2 cellular contexts compared by ENCODE assay signal in the genomic region with DNA sequence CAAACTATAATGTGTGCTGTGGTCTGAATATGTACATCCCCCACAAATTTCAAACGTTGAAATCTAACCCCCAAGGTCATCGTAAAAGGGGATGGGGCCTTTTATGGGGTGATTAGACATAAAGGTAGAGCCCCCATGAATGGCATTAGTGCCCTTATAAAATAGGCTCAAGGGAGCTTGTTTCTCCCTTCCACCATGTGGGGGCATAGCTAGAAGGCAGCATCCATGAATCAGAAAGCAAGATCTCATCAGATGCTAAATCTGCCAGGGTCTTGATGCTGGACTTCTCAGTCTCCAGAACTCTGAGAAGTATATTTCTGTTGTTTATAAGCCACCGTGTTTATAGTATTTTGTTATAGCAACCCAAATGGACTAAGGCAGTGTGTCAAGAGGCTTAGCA.
TF ChIP-seq lines count a peak whose summit lies in the region.

No MANE protein-coding gene starts in this region.

TF ChIP-seq in SK-N-SH treated with all-trans-retinoic acid at 6 μM for 48 hours, 23 proteins besides CTCF, POLR2A, EP300 and RAD21 (continued from another document):
- TF ChIP-seq, protein P1, sequence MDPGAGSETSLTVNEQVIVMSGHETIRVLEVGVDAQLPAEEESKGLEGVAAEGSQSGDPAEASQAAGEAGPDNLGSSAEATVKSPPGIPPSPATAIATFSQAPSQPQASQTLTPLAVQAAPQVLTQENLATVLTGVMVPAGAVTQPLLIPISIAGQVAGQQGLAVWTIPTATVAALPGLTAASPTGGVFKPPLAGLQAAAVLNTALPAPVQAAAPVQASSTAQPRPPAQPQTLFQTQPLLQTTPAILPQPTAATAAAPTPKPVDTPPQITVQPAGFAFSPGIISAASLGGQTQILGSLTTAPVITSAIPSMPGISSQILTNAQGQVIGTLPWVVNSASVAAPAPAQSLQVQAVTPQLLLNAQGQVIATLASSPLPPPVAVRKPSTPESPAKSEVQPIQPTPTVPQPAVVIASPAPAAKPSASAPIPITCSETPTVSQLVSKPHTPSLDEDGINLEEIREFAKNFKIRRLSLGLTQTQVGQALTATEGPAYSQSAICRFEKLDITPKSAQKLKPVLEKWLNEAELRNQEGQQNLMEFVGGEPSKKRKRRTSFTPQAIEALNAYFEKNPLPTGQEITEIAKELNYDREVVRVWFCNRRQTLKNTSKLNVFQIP (CRISPR knock-in tag; IDR thresholded peaks at IDR 0.05; ENCODE audit: borderline replicate concordance, low read depth): no peak
- no peak for TF ChIP-seq GLIS3 (CRISPR knock-in tag; IDR thresholded peaks at IDR 0.05)
- no peak for TF ChIP-seq TCF4 (CRISPR knock-in tag; IDR thresholded peaks at IDR 0.05; ENCODE audit: borderline replicate concordance)
- TF ChIP-seq, protein P2, sequence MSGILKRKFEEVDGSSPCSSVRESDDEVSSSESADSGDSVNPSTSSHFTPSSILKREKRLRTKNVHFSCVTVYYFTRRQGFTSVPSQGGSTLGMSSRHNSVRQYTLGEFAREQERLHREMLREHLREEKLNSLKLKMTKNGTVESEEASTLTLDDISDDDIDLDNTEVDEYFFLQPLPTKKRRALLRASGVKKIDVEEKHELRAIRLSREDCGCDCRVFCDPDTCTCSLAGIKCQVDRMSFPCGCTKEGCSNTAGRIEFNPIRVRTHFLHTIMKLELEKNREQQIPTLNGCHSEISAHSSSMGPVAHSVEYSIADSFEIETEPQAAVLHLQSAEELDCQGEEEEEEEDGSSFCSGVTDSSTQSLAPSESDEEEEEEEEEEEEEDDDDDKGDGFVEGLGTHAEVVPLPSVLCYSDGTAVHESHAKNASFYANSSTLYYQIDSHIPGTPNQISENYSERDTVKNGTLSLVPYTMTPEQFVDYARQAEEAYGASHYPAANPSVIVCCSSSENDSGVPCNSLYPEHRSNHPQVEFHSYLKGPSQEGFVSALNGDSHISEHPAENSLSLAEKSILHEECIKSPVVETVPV (CRISPR knock-in tag; IDR thresholded peaks at IDR 0.05): no peak
- no peak for TF ChIP-seq ZNF565 (CRISPR knock-in tag; conservative IDR thresholded peaks at IDR 0.05; ENCODE audit: low read depth)
- TF ChIP-seq ZFP3 (CRISPR knock-in tag; IDR thresholded peaks at IDR 0.05): no peak
- TF ChIP-seq ESRRG (CRISPR knock-in tag; IDR thresholded peaks at IDR 0.05): no peak
- no peak for TF ChIP-seq PPARA (CRISPR knock-in tag; IDR thresholded peaks at IDR 0.05; ENCODE audit: borderline replicate concordance)

TF ChIP-seq in SK-N-SH, 30 proteins besides CTCF, POLR2A, EP300 and RAD21 (continued from another document):
- TF ChIP-seq, protein P3, sequence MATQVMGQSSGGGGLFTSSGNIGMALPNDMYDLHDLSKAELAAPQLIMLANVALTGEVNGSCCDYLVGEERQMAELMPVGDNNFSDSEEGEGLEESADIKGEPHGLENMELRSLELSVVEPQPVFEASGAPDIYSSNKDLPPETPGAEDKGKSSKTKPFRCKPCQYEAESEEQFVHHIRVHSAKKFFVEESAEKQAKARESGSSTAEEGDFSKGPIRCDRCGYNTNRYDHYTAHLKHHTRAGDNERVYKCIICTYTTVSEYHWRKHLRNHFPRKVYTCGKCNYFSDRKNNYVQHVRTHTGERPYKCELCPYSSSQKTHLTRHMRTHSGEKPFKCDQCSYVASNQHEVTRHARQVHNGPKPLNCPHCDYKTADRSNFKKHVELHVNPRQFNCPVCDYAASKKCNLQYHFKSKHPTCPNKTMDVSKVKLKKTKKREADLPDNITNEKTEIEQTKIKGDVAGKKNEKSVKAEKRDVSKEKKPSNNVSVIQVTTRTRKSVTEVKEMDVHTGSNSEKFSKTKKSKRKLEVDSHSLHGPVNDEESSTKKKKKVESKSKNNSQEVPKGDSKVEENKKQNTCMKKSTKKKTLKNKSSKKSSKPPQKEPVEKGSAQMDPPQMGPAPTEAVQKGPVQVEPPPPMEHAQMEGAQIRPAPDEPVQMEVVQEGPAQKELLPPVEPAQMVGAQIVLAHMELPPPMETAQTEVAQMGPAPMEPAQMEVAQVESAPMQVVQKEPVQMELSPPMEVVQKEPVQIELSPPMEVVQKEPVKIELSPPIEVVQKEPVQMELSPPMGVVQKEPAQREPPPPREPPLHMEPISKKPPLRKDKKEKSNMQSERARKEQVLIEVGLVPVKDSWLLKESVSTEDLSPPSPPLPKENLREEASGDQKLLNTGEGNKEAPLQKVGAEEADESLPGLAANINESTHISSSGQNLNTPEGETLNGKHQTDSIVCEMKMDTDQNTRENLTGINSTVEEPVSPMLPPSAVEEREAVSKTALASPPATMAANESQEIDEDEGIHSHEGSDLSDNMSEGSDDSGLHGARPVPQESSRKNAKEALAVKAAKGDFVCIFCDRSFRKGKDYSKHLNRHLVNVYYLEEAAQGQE (IDR thresholded peaks at IDR 0.05; ENCODE audit: low read depth, low read length): no peak
- TF ChIP-seq ELF1 (IDR thresholded peaks at IDR 0.05): no peak
- no peak for TF ChIP-seq GABPA (IDR thresholded peaks at IDR 0.05; ENCODE audit: low read depth)
- TF ChIP-seq TCF12 (IDR thresholded peaks at IDR 0.05): no peak
- no peak for TF ChIP-seq EZH2phosphoT487 (IDR thresholded peaks at IDR 0.05; ENCODE audit: borderline replicate concordance, low read depth)
- no peak for TF ChIP-seq IRF3 (IDR thresholded peaks at IDR 0.05; ENCODE audit: low read depth, low read length)
- TF ChIP-seq FOXM1 (IDR thresholded peaks at IDR 0.05; ENCODE audit: low read depth): no peak
- no peak for TF ChIP-seq NRF1 (IDR thresholded peaks at IDR 0.05; ENCODE audit: low read depth, low read length)
- no peak for TF ChIP-seq NFIC (IDR thresholded peaks at IDR 0.05; ENCODE audit: borderline replicate concordance)
- no peak for TF ChIP-seq MXI1 (IDR thresholded peaks at IDR 0.05; ENCODE audit: low read depth, low read length)
- TF ChIP-seq MEF2A (IDR thresholded peaks at IDR 0.05; ENCODE audit: borderline replicate concordance, low read depth): no peak
TF ChIP-seq in SK-N-SH: peak in this region for 0.
